In the genomic region with DNA sequence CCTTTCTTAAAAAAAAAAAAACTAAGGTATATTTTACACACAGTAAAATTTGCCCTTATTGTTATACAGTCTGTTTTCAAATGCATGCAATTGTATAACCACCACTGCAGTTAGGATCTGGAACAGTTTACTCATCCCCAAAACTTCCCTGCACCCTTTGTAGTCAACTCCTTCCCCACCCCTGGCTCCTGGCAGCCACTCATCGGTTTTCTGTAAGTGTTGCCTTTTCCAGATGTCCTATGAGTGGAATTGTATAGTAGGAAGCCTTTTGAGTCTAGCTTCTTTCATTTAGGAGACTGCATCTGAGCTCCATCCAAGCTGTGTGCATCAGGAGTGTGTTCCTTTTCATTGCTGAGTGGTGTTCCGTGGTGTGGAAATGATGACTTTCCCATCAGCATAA, we compare ENCODE assay signal across 7 cellular contexts. TPM values are rescaled to one million over a fixed set of nuclear protein-coding genes. Genes with fewer than 3 reads are reported as not detected.
DNase-seq lines count a peak whose midpoint lies in the region; ATAC-seq, FAIRE-seq and TF ChIP-seq lines count a peak whose summit lies in the region.
"Not testable (repeated sequence)": the region's sequence is repeated elsewhere in the genome, so short reads cannot be mapped to it uniquely, and the experiment has no call there.
"Had no signal": no experiment of that assay in that cellular context is flagged by ENCODE, and none has a peak within 500 bp of the region (broad histone marks: within the 10 kb centered on the region; RNA-seq: fewer than 3 reads in every experiment).

No MANE protein-coding gene starts in this region.

- H3K9me3 Mint-ChIP-seq in activated CD8-positive, alpha-beta memory T cell treated with anti-CD3 and anti-CD28 coated beads, Interleukin-2, amount 10 ng/mL, durations not matched to agents 7 days and 5 days (ENCODE audit: low read depth) = not testable (repeated sequence)

- H3K27me3 ChIP-seq in GM23248 (replicated peaks; ENCODE audit: insufficient read depth); keratinocyte (ENCODE audit: control insufficient read depth, extremely low read depth, insufficient read depth, low read length): not testable (repeated sequence)

- peak; percentile 67 for FAIRE-seq in keratinocyte (lab: Jason Lieb, UNC)

- not testable (repeated sequence) for H3K9me3 ChIP-seq in GM23248 (ENCODE audit: low read depth); keratinocyte (ENCODE audit: control insufficient read depth, low read depth, low read length)

- not testable (repeated sequence) for H3K9ac ChIP-seq in GM23248
- peak overlapping the region; percentile 8 for H3K9ac ChIP-seq in keratinocyte (ENCODE audit: control insufficient read depth, extremely low read depth, insufficient read depth, low read length)

- not testable (repeated sequence) for TF ChIP-seq CTCF in RWPE1 (conservative IDR thresholded peaks at IDR 0.05; ENCODE audit: low read depth); keratinocyte (optimal IDR thresholded peaks at IDR 0.05 in 1 of 3, IDR thresholded peaks at IDR 0.05 in 1 of 3, conservative IDR thresholded peaks at IDR 0.05 in 1 of 3; ENCODE audit: extremely low read depth in 1 of 3, insufficient read depth in 2 of 3, low read length in 3 of 3)

- POLR2A ChIA-PET in RWPE1 (lab: Yijun Ruan, JAX; ENCODE audit: low non-redundant PET) = not testable (repeated sequence)

- H3K9me1 ChIP-seq in keratinocyte (ENCODE audit: control insufficient read depth, extremely low read depth, insufficient read depth, low read length) = not testable (repeated sequence)

- in situ Hi-C loops in GM23248 (cut with MboI) = not testable (repeated sequence)

- H3K4me3 ChIP-seq in GM23248; keratinocyte (ENCODE audit: control insufficient read depth in 2 of 3, extremely low read depth in 1 of 3, insufficient read depth in 2 of 3, low read depth in 1 of 3, low read length in 3 of 3): not testable (repeated sequence)

- not testable (repeated sequence) for ATAC-seq in activated CD8-positive, alpha-beta memory T cell treated with anti-CD3 and anti-CD28 coated beads, Interleukin-2, amount 10 ng/mL, durations not matched to agents 7 days and 5 days

- not testable (repeated sequence) for H3K36me3 ChIP-seq in GM23248 (ENCODE audit: low read depth); keratinocyte (ENCODE audit: control insufficient read depth in 2 of 2, extremely low read depth in 1 of 2, insufficient read depth in 2 of 2, low read length in 2 of 2)

- H3K9me2 ChIP-seq in GM23248 (ENCODE audit: insufficient read depth) = not testable (repeated sequence)

- not testable (repeated sequence) for H3K27ac Mint-ChIP-seq in activated CD8-positive, alpha-beta memory T cell treated with anti-CD3 and anti-CD28 coated beads, Interleukin-2, amount 10 ng/mL, durations not matched to agents 7 days and 5 days

- not testable (repeated sequence) for H4K20me1 ChIP-seq in GM23248 (ENCODE audit: insufficient read depth); keratinocyte (ENCODE audit: control insufficient read depth, extremely low read depth, insufficient read depth, low read length)

- CTCF ChIA-PET in RWPE1 (lab: Yijun Ruan, JAX) = interaction anchor here (0.9 to 1.6 kb wide), 2 partner anchors 9 to 11 kb away, joined by 3 to 5 read pairs; a partner anchor contains a TSS
- CTCF ChIA-PET in activated CD8-positive, alpha-beta memory T cell treated with anti-CD3 and anti-CD28 coated beads, Interleukin-2, amount 10 ng/mL, durations not matched to agents 7 days and 5 days (lab: Charles Lee) = not testable (repeated sequence)

- H3K4me1 ChIP-seq in GM23248 (ENCODE audit: insufficient read depth) = not testable (repeated sequence)
- peaks cover 58% of the 10 kb centered on the region for H3K4me1 ChIP-seq in keratinocyte (ENCODE audit: control insufficient read depth, extremely low read depth, insufficient read depth, low read length)

- DNase-seq in GM23248 (peak; percentile 30), fibroblast of peridontal ligament (ENCODE audit: extremely low read depth) (peak; percentile 55)
- DNase-seq in RWPE1 (ENCODE audit: low spot score); epithelial cell of prostate (ENCODE audit: low read depth, low spot score); keratinocyte (ENCODE audit: low read depth, low spot score): not testable (repeated sequence)
- peak; percentile 21 for DNase-seq in activated CD8-positive, alpha-beta memory T cell treated with anti-CD3 and anti-CD28 coated beads, Interleukin-2, amount 10 ng/mL, durations not matched to agents 7 days and 5 days

- not testable (repeated sequence) for H3K4me2 ChIP-seq in GM23248 (ENCODE audit: unreplicated experiment); keratinocyte (ENCODE audit: control insufficient read depth, extremely low read depth, insufficient read depth, low read depth, low read length)

- dilution Hi-C loops in keratinocyte (cut with MboI; ENCODE audit: extremely low pct_ligation_motif_present, low sequenced_read_pairs) = not testable (repeated sequence)

- H3K4me3 Mint-ChIP-seq in activated CD8-positive, alpha-beta memory T cell treated with anti-CD3 and anti-CD28 coated beads, Interleukin-2, amount 10 ng/mL, durations not matched to agents 7 days and 5 days = not testable (repeated sequence)

- H2AFZ ChIP-seq in GM23248; keratinocyte (ENCODE audit: control insufficient read depth, low read length): not testable (repeated sequence)

- H3K27ac ChIP-seq in GM23248 = not testable (repeated sequence)
- H3K27ac ChIP-seq in RWPE1 (peak overlapping the region; percentile 93), epithelial cell of prostate (peak overlapping the region; percentile 100), keratinocyte (ENCODE audit: control insufficient read depth, insufficient read depth, low read length) (peak overlapping the region; percentile 87)

- peaks cover 44% of the 10 kb centered on the region for H3K27me3 Mint-ChIP-seq in activated CD8-positive, alpha-beta memory T cell treated with anti-CD3 and anti-CD28 coated beads, Interleukin-2, amount 10 ng/mL, durations not matched to agents 7 days and 5 days

- H3K36me3 Mint-ChIP-seq in activated CD8-positive, alpha-beta memory T cell treated with anti-CD3 and anti-CD28 coated beads, Interleukin-2, amount 10 ng/mL, durations not matched to agents 7 days and 5 days = not testable (repeated sequence)

- H3K4me1 Mint-ChIP-seq in activated CD8-positive, alpha-beta memory T cell treated with anti-CD3 and anti-CD28 coated beads, Interleukin-2, amount 10 ng/mL, durations not matched to agents 7 days and 5 days = not testable (repeated sequence)

- H3F3A ChIP-seq in GM23248 (ENCODE audit: insufficient read depth) = not testable (repeated sequence)

- WGBS in GM23248 (ENCODE audit: low coverage in 1 of 2, low lambda C conversion rate in 2 of 2, missing lambda C conversion rate in 2 of 2), 2 experiments = 53 to 54% methylated on average over 2 of the region's 2 CpGs

- H3K79me2 ChIP-seq in GM23248 (ENCODE audit: insufficient read depth); keratinocyte (ENCODE audit: control insufficient read depth, insufficient read depth, low read length): not testable (repeated sequence)

RNA-seq across cellular contexts. Expression of a gene that starts 9.7 kb away (rescaled TPM):
- total RNA-seq in GM23248 (2014; rRNA removed; shearing (Covaris generic)) = 32.5 and 33.1 TPM in 2 replicates
- polyA plus RNA-seq in GM23248 (2016; fragmentation: Nextera tagmentation; extraction: Ambion mirVana) = 24.5 and 25.6 TPM in 2 replicates
- total RNA-seq in activated CD8-positive, alpha-beta memory T cell treated with anti-CD3 and anti-CD28 coated beads, Interleukin-2, amount 10 ng/mL, durations not matched to agents 7 days and 5 days = under 1 TPM in 1 of 2 experiments, not detected in 1; 0.42 TPM
- 696 to 1,073 TPM (median 1,057 TPM) in 3 replicates for polyA plus RNA-seq in keratinocyte
- polyA plus RNA-seq in keratinocyte (2011; ENCODE audit: low read depth) = 577 TPM
- 226 and 414 TPM in 2 replicates for polyA plus RNA-seq in keratinocyte (2011; cell fraction: cytosol; rRNA removed)
- polyA plus RNA-seq in keratinocyte (2011; cell fraction: nucleus; rRNA removed) = 1,167 and 1,399 TPM in 2 replicates
- polyA plus RNA-seq in keratinocyte (2012; ENCODE audit: low replicate concordance) = 758 and 1,072 TPM in 2 replicates
- polyA minus RNA-seq in keratinocyte = 474 to 810 TPM (median 579 TPM) in 3 replicates
- 947 TPM for polyA minus RNA-seq in keratinocyte (2011; cell fraction: cytosol; rRNA and poly(A)+ RNA removed)
- polyA minus RNA-seq in keratinocyte (2011; cell fraction: nucleus; rRNA and poly(A)+ RNA removed) = 1,336 and 1,444 TPM in 2 replicates
- polyA plus RNA-seq: CD4-positive, alpha-beta memory T cell had no signal

Comparison
In these comparisons a context has a peak if more than half of its experiments do, and no peak if none do; other contexts are left out.
1. RNA of a gene that starts 9.7 kb away (total RNA-seq): 32.5 to 33.1 TPM in GM23248; 0.42 TPM in activated CD8-positive, alpha-beta memory T cell treated with anti-CD3 and anti-CD28 coated beads, Interleukin-2, amount 10 ng/mL, durations not matched to agents 7 days and 5 days; every median in the first group is over 10 times any median in the second.